24 cellular contexts compared by ENCODE assay signal in genomic region chr11:12662101-12662500, GRCh38. TPM values are rescaled to one million over a fixed set of nuclear protein-coding genes. Genes with fewer than 3 reads are reported as not detected.
"Had no signal": no experiment of that assay in that cellular context is flagged by ENCODE, and none has a peak within 500 bp of the region (broad histone marks: within the 10 kb centered on the region; RNA-seq: fewer than 3 reads in every experiment).

No MANE protein-coding gene starts in this region.

- H3K27ac Mint-ChIP-seq: dendritic cell treated with granulocyte-macrophage colony-stimulating factor and Interleukin-4, amounts not matched to agents 40 ng/mL and 50 ng/mL, for 4 days; effector memory CD8-positive, alpha-beta T cell; endodermal cell; naive thymus-derived CD4-positive, alpha-beta T cell had no signal

- H3K4me3 Mint-ChIP-seq: dendritic cell treated with granulocyte-macrophage colony-stimulating factor and Interleukin-4, amounts not matched to agents 40 ng/mL and 50 ng/mL, for 4 days; effector memory CD8-positive, alpha-beta T cell; endodermal cell; naive thymus-derived CD4-positive, alpha-beta T cell had no signal

- DNase-seq: colonic mucosa; cortex of kidney; effector CD8-positive, alpha-beta T cell; effector memory CD8-positive, alpha-beta T cell; endodermal cell; erythroblast; esophagus squamous epithelium; foreskin fibroblast; foreskin melanocyte; gastrocnemius medialis; glutamatergic neuron; head of caudate nucleus; heart right ventricle; hippocampal formation; left cardiac atrium; left lung; left ventricle myocardium superior; lower lobe of right lung; mesenchymal stem cell; midbrain; naive thymus-derived CD4-positive, alpha-beta T cell had no signal

- H3K9me3 Mint-ChIP-seq: dendritic cell treated with granulocyte-macrophage colony-stimulating factor and Interleukin-4, amounts not matched to agents 40 ng/mL and 50 ng/mL, for 4 days; effector memory CD8-positive, alpha-beta T cell; endodermal cell had no signal

- ATAC-seq: effector memory CD8-positive, alpha-beta T cell; esophagus mucosa; gastrocnemius medialis; heart right ventricle; left cardiac atrium; left lung; left ventricle myocardium superior; lower lobe of right lung; naive thymus-derived CD4-positive, alpha-beta T cell had no signal

- H3K4me1 Mint-ChIP-seq: endodermal cell; naive thymus-derived CD4-positive, alpha-beta T cell had no signal

RNA-seq across cellular contexts. Expression of gene TEAD1, which starts 12.1 kb away (rescaled TPM):
- total RNA-seq: mononuclear cell had no signal
